Comparison of ENCODE assay signal across 8 cellular contexts in the genomic region with DNA sequence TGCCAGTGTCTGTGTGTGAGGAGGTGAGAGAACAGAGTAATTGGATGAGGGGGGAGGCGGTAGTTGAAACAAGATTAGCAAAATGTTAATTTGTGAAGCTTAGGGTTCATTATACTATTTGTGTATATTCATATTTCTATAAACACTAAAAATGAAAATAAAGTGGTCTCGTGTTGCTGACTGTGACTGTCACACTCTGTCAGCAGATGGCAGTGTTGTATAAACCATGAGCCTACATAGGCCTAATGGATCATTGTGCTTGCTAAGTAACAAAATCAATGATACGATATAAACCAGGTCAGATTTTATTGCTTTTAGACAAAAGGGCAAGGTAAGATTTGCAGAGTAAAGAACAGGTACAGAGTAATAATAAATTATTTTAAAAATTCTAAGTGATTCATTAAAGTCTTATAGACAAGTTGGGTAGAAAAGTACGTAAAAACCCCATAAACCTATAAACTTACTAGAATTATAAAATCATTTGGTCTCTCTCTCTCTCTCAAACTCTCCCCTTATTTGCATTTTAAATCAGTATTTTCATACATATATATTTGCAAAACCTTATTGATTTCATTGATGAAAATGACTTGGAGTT.
DNase-seq lines count a peak whose midpoint lies in the region; ATAC-seq and TF ChIP-seq lines count a peak whose summit lies in the region.

No MANE protein-coding gene starts in this region.

- no peaks in the 10 kb centered on the region for H3K36me3 ChIP-seq in GM23248 (ENCODE audit: low read depth)

- H3K9ac ChIP-seq in GM23248 = no peak overlapping the region

- ATAC-seq in activated T-cell treated with anti-CD3 and anti-CD28 coated beads, Interleukin-2, amount 50 U/mL, for 72 hours (replicated peaks in 1 of 2) = peak; percentile 67 to 75
- ATAC-seq in HG03342 (IDR thresholded peaks at IDR 0.05; ENCODE audit: unreplicated experiment) = no peak

- H3K9me3 Mint-ChIP-seq in activated T-cell treated with anti-CD3 and anti-CD28 coated beads, Interleukin-2, amount 50 U/mL, for 72 hours = no peaks in the 10 kb centered on the region

- no peak overlapping the region for H2AFZ ChIP-seq in GM23248

- peaks cover 5% of the 10 kb centered on the region for H3K27me3 Mint-ChIP-seq in activated T-cell treated with anti-CD3 and anti-CD28 coated beads, Interleukin-2, amount 50 U/mL, for 72 hours (ENCODE audit: low read depth)

- H3K4me3 ChIP-seq in GM23248 (no peak overlapping the region), fibroblast of the aortic adventitia (ENCODE audit: low read depth, low read length) (no peak overlapping the region)

- H3K9me2 ChIP-seq in GM23248 (ENCODE audit: insufficient read depth) = no peaks in the 10 kb centered on the region

- no peaks in the 10 kb centered on the region for H3K79me2 ChIP-seq in GM23248 (ENCODE audit: insufficient read depth)

- no peaks in the 10 kb centered on the region for H3K9me3 ChIP-seq in GM23248 (ENCODE audit: low read depth)

- no peaks in the 10 kb centered on the region for H4K20me1 ChIP-seq in GM23248 (ENCODE audit: insufficient read depth)

- H3K27ac Mint-ChIP-seq in activated T-cell treated with anti-CD3 and anti-CD28 coated beads, Interleukin-2, amount 50 U/mL, for 72 hours = no peak overlapping the region

- H3F3A ChIP-seq in GM23248 (ENCODE audit: insufficient read depth) = no peaks in the 10 kb centered on the region

- H3K4me2 ChIP-seq in GM23248 (ENCODE audit: unreplicated experiment) = no peak overlapping the region

- no peak overlapping the region for H3K27ac ChIP-seq in GM23248

- in situ Hi-C loops in GM23248 (cut with MboI) = no loop called here

- no peaks in the 10 kb centered on the region for H3K4me1 Mint-ChIP-seq in activated T-cell treated with anti-CD3 and anti-CD28 coated beads, Interleukin-2, amount 50 U/mL, for 72 hours (ENCODE audit: low read depth)

- H3K27me3 ChIP-seq in GM23248 (replicated peaks; ENCODE audit: insufficient read depth) = peaks cover 30% of the 10 kb centered on the region

- H3K36me3 Mint-ChIP-seq in activated T-cell treated with anti-CD3 and anti-CD28 coated beads, Interleukin-2, amount 50 U/mL, for 72 hours (ENCODE audit: insufficient read depth in 2 of 2) = no peaks in the 10 kb centered on the region

- H3K4me1 ChIP-seq in GM23248 (ENCODE audit: insufficient read depth) = no peaks in the 10 kb centered on the region

- H3K4me3 Mint-ChIP-seq in activated T-cell treated with anti-CD3 and anti-CD28 coated beads, Interleukin-2, amount 50 U/mL, for 72 hours = no peak overlapping the region

- peak; percentile 57 for DNase-seq in AG20443 (ENCODE audit: low spot score)
- DNase-seq in GM23248 = peak; percentile 67
- DNase-seq in NCI-H526 treated with DMSO at 0.1 percent for 48 hours (lab: John Stamatoyannopoulos, UW) = peak; percentile 35
- DNase-seq in activated T-cell treated with anti-CD3 and anti-CD28 coated beads, Interleukin-2, amount 50 U/mL, for 72 hours = peak; percentile 50
- DNase-seq in fibroblast of the aortic adventitia (ENCODE audit: low read depth) = peak; percentile 75
- peak; percentile 75 for DNase-seq in pons (ENCODE audit: low spot score)
- no peak for DNase-seq in GOT3 (lab: John Stamatoyannopoulos, UW)

- peak; percentile 80 for TF ChIP-seq CTCF in fibroblast of the aortic adventitia (IDR thresholded peaks at IDR 0.05; ENCODE audit: insufficient read depth, low read length)

- WGBS in GM23248 (ENCODE audit: low coverage in 1 of 2, low lambda C conversion rate in 2 of 2, missing lambda C conversion rate in 2 of 2), 2 experiments = 23 to 25% methylated on average over 4 of the region's 4 CpGs
